ENCODE assay signal across 12 cellular contexts in the genomic region with DNA sequence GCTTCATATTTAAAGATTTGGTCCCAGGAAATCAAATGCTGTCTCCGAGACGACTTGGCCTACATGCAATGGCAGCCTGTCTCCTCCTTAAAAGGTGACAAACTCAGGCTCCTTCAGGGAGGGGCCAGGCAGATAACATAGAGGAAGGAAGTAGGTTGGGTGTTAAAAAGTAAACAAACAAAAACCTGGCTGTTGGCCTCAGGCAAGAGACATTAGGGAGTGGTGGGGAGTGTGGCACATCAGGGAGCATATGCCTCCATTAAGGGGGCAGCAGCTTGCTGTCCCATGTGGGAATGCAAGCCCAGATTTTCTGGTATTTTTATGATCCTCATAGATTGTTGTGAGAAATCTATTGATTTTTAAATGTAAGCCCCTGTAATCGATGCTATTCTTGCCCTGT.
"Had no signal": no experiment of that assay in that cellular context is flagged by ENCODE, and none has a peak within 500 bp of the region (broad histone marks: within the 10 kb centered on the region; RNA-seq: fewer than 3 reads in every experiment).

No MANE protein-coding gene starts in this region.

- H3K36me3 Mint-ChIP-seq: activated naive CD8-positive, alpha-beta T cell treated with anti-CD3 and anti-CD28 coated beads for 36 hours had no signal

- ATAC-seq: activated CD4-positive, CD25-positive, alpha-beta regulatory T cell treated with anti-CD3 and anti-CD28 coated beads, Interleukin-2, amount 50 U/mL, for 24 hours; T-helper 17 cell had no signal

- H3K27me3 Mint-ChIP-seq: activated naive CD8-positive, alpha-beta T cell treated with anti-CD3 and anti-CD28 coated beads for 36 hours; T-helper 17 cell had no signal

- H3K9me3 ChIP-seq: neutrophil had no signal

- DNase-seq: activated CD4-positive, alpha-beta T cell treated with anti-CD3 and anti-CD28 coated beads, Interleukin-2, amount 50 U/mL, for 48 hours; activated gamma-delta T cell treated with Interleukin-2 at 50 U/mL for 16 hours; activated naive CD8-positive, alpha-beta T cell treated with anti-CD3 and anti-CD28 coated beads for 36 hours; activated T-cell treated with anti-CD3 and anti-CD28 coated beads, Interleukin-2, amount 50 U/mL, for 48 hours; endodermal cell; stimulated activated CD4-positive, alpha-beta T cell treated with anti-CD3 and anti-CD28 coated beads, Interleukin-2, amount 100 ng/mL, for 48 hours; stimulated activated naive CD4-positive, alpha-beta T cell treated with Interleukin-2 at 50 U/mL for 16 hours; T-helper 17 cell; trophoblast cell had no signal

- H3K27ac Mint-ChIP-seq: activated naive CD8-positive, alpha-beta T cell treated with anti-CD3 and anti-CD28 coated beads for 36 hours; endodermal cell; progenitor cell of endocrine pancreas; T-helper 17 cell had no signal

- H3K4me3 Mint-ChIP-seq: activated naive CD8-positive, alpha-beta T cell treated with anti-CD3 and anti-CD28 coated beads for 36 hours; endodermal cell; T-helper 17 cell had no signal

- H3K36me3 ChIP-seq: neutrophil had no signal

- H3K4me1 Mint-ChIP-seq: activated naive CD8-positive, alpha-beta T cell treated with anti-CD3 and anti-CD28 coated beads for 36 hours had no signal

- H3K27me3 ChIP-seq: neutrophil had no signal

- H3K9me3 Mint-ChIP-seq: activated naive CD8-positive, alpha-beta T cell treated with anti-CD3 and anti-CD28 coated beads for 36 hours had no signal

- H3K27ac ChIP-seq: neutrophil had no signal
